8 cellular contexts compared by ENCODE assay signal in genomic region chr5:73031839-73032238, GRCh38.
DNase-seq lines count a peak whose midpoint lies in the region; ATAC-seq and TF ChIP-seq lines count a peak whose summit lies in the region.

No MANE protein-coding gene starts in this region.

- no peak overlapping the region for H3K4me3 Mint-ChIP-seq in endodermal cell

- ATAC-seq in HG03432 (IDR thresholded peaks at IDR 0.05; ENCODE audit: unreplicated experiment): no peak

- no peaks in the 10 kb centered on the region for H3K27me3 Mint-ChIP-seq in endodermal cell (ENCODE audit: insufficient read depth)

- H3K9ac ChIP-seq in endodermal cell (ENCODE audit: extremely low read depth, low read length, poor library complexity, severe bottlenecking): no peak overlapping the region

- H3K27me3 ChIP-seq in endodermal cell (ENCODE audit: control insufficient read depth, insufficient read depth, low read length, poor library complexity, severe bottlenecking): no peaks in the 10 kb centered on the region

- peak overlapping the region; percentile 5 for H3K27ac Mint-ChIP-seq in endodermal cell

- H3K4me1 Mint-ChIP-seq in endodermal cell: peaks cover 12% of the 10 kb centered on the region

- H3K4me1 ChIP-seq in endodermal cell (ENCODE audit: control insufficient read depth, insufficient read depth, low read length): peaks cover 2% of the 10 kb centered on the region

- no peaks in the 10 kb centered on the region for H3K9me3 Mint-ChIP-seq in endodermal cell

- no peak overlapping the region for H3K27ac ChIP-seq in endodermal cell (ENCODE audit: low read depth, low read length)

- no peak overlapping the region for H3K4me3 ChIP-seq in endodermal cell (ENCODE audit: low read length)

- 97% methylated on average over 2 of the region's 2 CpGs; no CpG with 5 or more reads in 1 of the 2 experiments for WGBS in endodermal cell (ENCODE audit: insufficient coverage in 1 of 2, insufficient read length in 1 of 2), 2 experiments

- no peaks in the 10 kb centered on the region for H3K9me3 ChIP-seq in endodermal cell (ENCODE audit: control insufficient read depth, low read length)

- peaks cover 19% of the 10 kb centered on the region for H3K36me3 Mint-ChIP-seq in endodermal cell (ENCODE audit: low read depth)

- DNase-seq in HCEC 1CT (peak; percentile 89), NCI-H446 (lab: John Stamatoyannopoulos, UW) (peak; percentile 8 to 83), endodermal cell (no peak), renal cortical epithelial cell (ENCODE audit: low read depth) (peak; percentile 50), germinal center (ENCODE audit: low spot score) (no peak), MV-4-11 (lab: John Stamatoyannopoulos, UW) (no peak), Kasumi-1 (lab: John Stamatoyannopoulos, UW) (no peak)

- no peaks in the 10 kb centered on the region for H3K36me3 ChIP-seq in endodermal cell (ENCODE audit: control insufficient read depth, insufficient read depth, low read length)

- TF ChIP-seq CTCF in endodermal cell (conservative IDR thresholded peaks at IDR 0.05): no peak

Comparison
In these comparisons a context has a peak if more than half of its experiments do, and no peak if none do; other contexts are left out.
1. DNase-seq: peak in HCEC 1CT (single experiment), NCI-H446 (2 of 2) and renal cortical epithelial cell (single experiment); none in endodermal cell (single experiment), germinal center (single experiment), MV-4-11 (single experiment) and Kasumi-1 (0 of 2).